14 cellular contexts compared by ENCODE assay signal in the genomic region with DNA sequence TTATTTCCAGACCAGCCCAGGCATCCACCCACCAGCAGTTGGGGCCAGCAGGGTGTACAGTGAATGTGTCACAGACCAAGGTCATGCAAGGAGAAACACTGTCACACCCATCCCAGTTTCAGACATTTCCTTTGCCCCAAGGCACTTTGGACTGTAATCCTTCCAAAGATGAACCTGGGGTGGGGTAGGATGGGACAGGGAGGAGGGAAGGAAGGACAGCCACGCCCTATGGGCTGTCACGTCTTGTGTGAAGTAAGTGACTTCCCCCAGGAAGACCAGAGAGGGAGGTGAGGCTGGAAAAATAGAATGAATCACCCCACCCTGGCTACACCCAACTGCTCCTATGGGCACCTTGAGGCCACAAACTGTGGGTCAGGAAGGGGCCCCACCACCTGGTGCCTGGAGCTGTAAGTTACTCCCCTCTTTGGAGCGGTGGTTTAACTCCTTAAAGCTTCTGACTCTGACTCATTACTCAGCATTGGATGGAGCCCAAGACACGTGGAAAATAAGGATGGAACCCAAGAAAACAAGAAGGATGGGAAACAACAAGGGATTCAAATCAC.
DNase-seq lines count a peak whose midpoint lies in the region; ATAC-seq, FAIRE-seq and TF ChIP-seq lines count a peak whose summit lies in the region.
"Had no signal": no experiment of that assay in that cellular context is flagged by ENCODE, and none has a peak within 500 bp of the region (broad histone marks: within the 10 kb centered on the region; RNA-seq: fewer than 3 reads in every experiment).

No MANE protein-coding gene starts in this region.

- ATAC-seq in left ventricle myocardium superior, result peak; percentile 7
- ATAC-seq in GM18498 (IDR thresholded peaks at IDR 0.05; ENCODE audit: unreplicated experiment), result no peak
- ATAC-seq: WTC11 had no signal

- H3K27me3 Mint-ChIP-seq in glutamatergic neuron (ENCODE audit: unreplicated experiment), result peaks cover 2% of the 10 kb centered on the region
- H3K27me3 Mint-ChIP-seq: dendritic cell treated with granulocyte-macrophage colony-stimulating factor and Interleukin-4, amounts not matched to agents 40 ng/mL and 50 ng/mL, for 4 days had no signal

- no peak overlapping the region for H3K4me3 Mint-ChIP-seq in glutamatergic neuron (ENCODE audit: unreplicated experiment)
- H3K4me3 Mint-ChIP-seq: dendritic cell treated with granulocyte-macrophage colony-stimulating factor and Interleukin-4, amounts not matched to agents 40 ng/mL and 50 ng/mL, for 4 days; WTC11 had no signal

- peaks cover 3% of the 10 kb centered on the region for H3K9me3 ChIP-seq in left ventricle myocardium inferior (replicated peaks)

- H3K9me3 Mint-ChIP-seq in glutamatergic neuron (ENCODE audit: unreplicated experiment), result no peaks in the 10 kb centered on the region

- no peak for DNase-seq in left ventricle myocardium superior
- no peak for DNase-seq in left ventricle myocardium inferior
- peak; percentile 65 for DNase-seq in amniotic epithelial cell (ENCODE audit: low read depth)
- peak; percentile 65 for DNase-seq in fibroblast of the aortic adventitia (ENCODE audit: low read depth)
- peak; percentile 72 for DNase-seq in urothelium cell line (ENCODE audit: low spot score)
- no peak for DNase-seq in OCI-M1 (lab: John Stamatoyannopoulos, UW)
- no peak for DNase-seq in glutamatergic neuron
- DNase-seq: stimulated activated CD4-positive, alpha-beta T cell treated with anti-CD3 and anti-CD28 coated beads, Interleukin-4, amount 100 ng/mL, for 24 hours had no signal

- H3K4me1 Mint-ChIP-seq in glutamatergic neuron (ENCODE audit: low read depth, unreplicated experiment), result peaks cover 3% of the 10 kb centered on the region

- H3K27me3 ChIP-seq in left ventricle myocardium inferior (ENCODE audit: low read depth), result no peaks in the 10 kb centered on the region

- intact Hi-C loops in left ventricle myocardium superior (cut with micrococcal nuclease) (no loop called here), left ventricle myocardium inferior (cut with micrococcal nuclease) (loop anchor here (10.0 kb wide), 1 partner anchor 139 kb away; no protein-coding TSS in a partner anchor)

- FAIRE-seq in urothelium cell line (lab: Jason Lieb, UNC), result peak; percentile 77
- FAIRE-seq: G401.6, GM19239 had no signal

- no peak overlapping the region for H3K27ac ChIP-seq in left ventricle myocardium inferior (replicated peaks)

- H3K4me3 ChIP-seq in left ventricle myocardium inferior (no peak overlapping the region), fibroblast of the aortic adventitia (ENCODE audit: low read depth, low read length) (no peak overlapping the region)

- TF ChIP-seq CTCF in left ventricle myocardium inferior (IDR thresholded peaks at IDR 0.05; ENCODE audit: borderline replicate concordance) (no peak), fibroblast of the aortic adventitia (IDR thresholded peaks at IDR 0.05; ENCODE audit: insufficient read depth, low read length) (no peak), glutamatergic neuron (IDR thresholded peaks at IDR 0.05; ENCODE audit: partially characterized antibody, unreplicated experiment) (no peak)

- peaks cover 5% of the 10 kb centered on the region for H3K36me3 Mint-ChIP-seq in glutamatergic neuron (ENCODE audit: unreplicated experiment)

- no peak overlapping the region for H3K27ac Mint-ChIP-seq in glutamatergic neuron (ENCODE audit: unreplicated experiment)
- H3K27ac Mint-ChIP-seq: activated T-helper 2 cell treated with anti-CD3 and anti-CD28 coated beads, Interferon-gamma antibody, Interleukin-2, Interleukin-4, amounts not matched to agents 10 μg/mL and 5 μg/mL and 100 μg/mL, durations not matched to agents 14 hours and 24 hours and 36 hours; dendritic cell treated with granulocyte-macrophage colony-stimulating factor and Interleukin-4, amounts not matched to agents 40 ng/mL and 50 ng/mL, for 4 days; WTC11 had no signal

- H3K36me3 ChIP-seq in left ventricle myocardium inferior, result no peaks in the 10 kb centered on the region

- peaks cover 18% of the 10 kb centered on the region for H3K4me1 ChIP-seq in left ventricle myocardium inferior

Comparison
In these comparisons a context has a peak if more than half of its experiments do, and no peak if none do; other contexts are left out.
1. DNase-seq: peak in amniotic epithelial cell (single experiment), fibroblast of the aortic adventitia (single experiment) and urothelium cell line (single experiment); none in left ventricle myocardium superior (single experiment), left ventricle myocardium inferior (single experiment), OCI-M1 (single experiment) and glutamatergic neuron (single experiment).